In genomic region chr2:15181092-15181745, GRCh38 we compare ENCODE assay signal across 17 cellular contexts.
DNase-seq lines count a peak whose midpoint lies in the region; ATAC-seq and TF ChIP-seq lines count a peak whose summit lies in the region.
"Had no signal": no experiment of that assay in that cellular context is flagged by ENCODE, and none has a peak within 500 bp of the region (broad histone marks: within the 10 kb centered on the region; RNA-seq: fewer than 3 reads in every experiment).

No MANE protein-coding gene starts in this region.

- H3K14ac ChIP-seq in neuronal stem cell (ENCODE audit: low read length) (no peak overlapping the region), trophoblast cell (ENCODE audit: low read length) (no peak overlapping the region)

- H3K4me1 ChIP-seq in PC-3 (ENCODE audit: insufficient read depth, low read length) (peaks cover 25% of the 10 kb centered on the region), neuronal stem cell (ENCODE audit: control insufficient read depth in 2 of 2, insufficient read depth in 1 of 2, low read depth in 1 of 2, low read length in 2 of 2) (no peaks in the 10 kb centered on the region), mucosa of descending colon (ENCODE audit: low read depth) (no peaks in the 10 kb centered on the region), trophoblast cell (ENCODE audit: control insufficient read depth in 1 of 2, insufficient read depth in 2 of 2, low read length in 2 of 2) (peaks cover 0 to 2% of the 10 kb centered on the region in 2 experiments)
- H3K4me1 ChIP-seq: A549, BE2C, Caco-2 had no signal

- peak; percentile 52 for DNase-seq in MV-4-11 (lab: John Stamatoyannopoulos, UW)
- peak; percentile 53 for DNase-seq in PC-3
- DNase-seq in iris pigment epithelial cell (ENCODE audit: low read depth): peak; percentile 71
- no peak for DNase-seq in neuronal stem cell (ENCODE audit: low spot score)
- DNase-seq in mucosa of descending colon: no peak
- no peak for DNase-seq in trophoblast cell
- DNase-seq in COLO829 (ENCODE audit: low spot score): no peak
- DNase-seq: BE2C; Caco-2; CD8-positive, alpha-beta T cell; DND-41; GDM1; H7; IMR-90 had no signal

- H4K91ac ChIP-seq in neuronal stem cell (ENCODE audit: low read depth, low read length, poor library complexity) (no peak overlapping the region), trophoblast cell (ENCODE audit: low read depth, low read length) (no peak overlapping the region)

- H2AK5ac ChIP-seq in neuronal stem cell (ENCODE audit: low read depth, low read length) (no peak overlapping the region), trophoblast cell (ENCODE audit: low read length) (no peak overlapping the region)

- H3K9me3 ChIP-seq in PC-3 (ENCODE audit: low read length) (no peaks in the 10 kb centered on the region), neuronal stem cell (replicated peaks in 1 of 2; ENCODE audit: control insufficient read depth in 2 of 2, insufficient read depth in 1 of 2, low read depth in 1 of 2, low read length in 2 of 2) (no peaks in the 10 kb centered on the region), mucosa of descending colon (no peaks in the 10 kb centered on the region), trophoblast cell (ENCODE audit: insufficient read depth, low read depth, low read length) (no peaks in the 10 kb centered on the region)
- H3K9me3 ChIP-seq: A549, BE2C, Caco-2 had no signal

- H3K4me3 ChIP-seq in PC-3 (ENCODE audit: low read length) (no peak overlapping the region), neuronal stem cell (ENCODE audit: low read length in 2 of 2) (no peak overlapping the region), mucosa of descending colon (no peak overlapping the region), trophoblast cell (ENCODE audit: low read depth, low read length) (no peak overlapping the region)
- H3K4me3 ChIP-seq: A549, GM23338 had no signal

- POLR2A ChIA-PET in PC-3 (lab: Charles Lee; ENCODE audit: unreplicated experiment): no interaction called here

- no peak for TF ChIP-seq CTCF in PC-3 (conservative IDR thresholded peaks at IDR 0.05; ENCODE audit: low read depth, low read length)
- TF ChIP-seq CTCF in mucosa of descending colon (IDR thresholded peaks at IDR 0.05): no peak

- H3K79me2 ChIP-seq in PC-3 (ENCODE audit: low read length) (no peaks in the 10 kb centered on the region), trophoblast cell (ENCODE audit: control insufficient read depth, insufficient read depth, low read length, poor library complexity) (no peaks in the 10 kb centered on the region)

- peak; percentile 70 for ATAC-seq in PC-3
- no peak for ATAC-seq in mucosa of descending colon
- no peak for ATAC-seq in HG03439 (IDR thresholded peaks at IDR 0.05; ENCODE audit: unreplicated experiment)
- ATAC-seq: A549; CD8-positive, alpha-beta T cell; GM23338 had no signal

- H3K79me1 ChIP-seq in neuronal stem cell (ENCODE audit: low read depth, low read length) (no peaks in the 10 kb centered on the region), trophoblast cell (ENCODE audit: low read length) (no peaks in the 10 kb centered on the region)

- CTCF ChIA-PET in PC-3 (lab: Charles Lee): no interaction called here

- H3K36me3 ChIP-seq in PC-3 (ENCODE audit: low read depth, low read length) (no peaks in the 10 kb centered on the region; the same call in 1 of the 2 replicates), neuronal stem cell (replicated peaks in 1 of 2; ENCODE audit: control insufficient read depth in 2 of 2, insufficient read depth in 2 of 2, low read length in 2 of 2) (peaks cover 2 to 7% of the 10 kb centered on the region in 2 donors), mucosa of descending colon (ENCODE audit: low read depth) (no peaks in the 10 kb centered on the region), trophoblast cell (ENCODE audit: control insufficient read depth in 1 of 2, insufficient read depth in 2 of 2, low read length in 2 of 2) (peaks cover 0 to 2% of the 10 kb centered on the region in 2 experiments)
- H3K36me3 ChIP-seq: BE2C had no signal

- H2BK120ac ChIP-seq in neuronal stem cell (ENCODE audit: low read depth, low read length) (no peak overlapping the region), trophoblast cell (ENCODE audit: insufficient read depth, low read length, poor library complexity) (no peak overlapping the region)

- H3F3A ChIP-seq in PC-3 (ENCODE audit: low read length, unreplicated experiment): no peaks in the 10 kb centered on the region

- H3K4me2 ChIP-seq in PC-3 (ENCODE audit: low read length) (no peak overlapping the region), neuronal stem cell (ENCODE audit: insufficient read depth, low read length, poor library complexity, severe bottlenecking) (no peak overlapping the region), trophoblast cell (ENCODE audit: low read length) (no peak overlapping the region)
- H3K4me2 ChIP-seq: A549, GM23338 had no signal

- H4K8ac ChIP-seq in neuronal stem cell (ENCODE audit: low read depth, low read length) (no peak overlapping the region), trophoblast cell (ENCODE audit: low read depth, low read length) (no peak overlapping the region)

- no peak overlapping the region for H3K9ac ChIP-seq in PC-3 (ENCODE audit: low read length)
- peak overlapping the region; percentile 71 for H3K9ac ChIP-seq in neuronal stem cell (ENCODE audit: low read depth, low read length, poor library complexity)
- H3K9ac ChIP-seq in trophoblast cell (ENCODE audit: low read length): no peak overlapping the region

- H3K9me2 ChIP-seq in PC-3 (replicated peaks; ENCODE audit: low read length): no peaks in the 10 kb centered on the region

- H2AFZ ChIP-seq in PC-3 (ENCODE audit: low read length) (no peak overlapping the region), neuronal stem cell (ENCODE audit: low read length) (no peak overlapping the region), trophoblast cell (ENCODE audit: insufficient read depth, low read length, poor library complexity) (no peak overlapping the region)
- H2AFZ ChIP-seq: GM23338 had no signal

- WGBS in neuronal stem cell (ENCODE audit: extremely low coverage in 2 of 2, insufficient read length in 2 of 2, insufficient replicate concordance in 1 of 2), 2 donors: no CpG with 5 or more reads among the region's 5 CpGs
- WGBS in trophoblast cell (ENCODE audit: extremely low coverage, insufficient coverage, insufficient read length): no CpG with 5 or more reads among the region's 5 CpGs

- H3K27ac ChIP-seq in PC-3 (ENCODE audit: low read length) (no peak overlapping the region), neuronal stem cell (replicated peaks; ENCODE audit: low read length) (no peak overlapping the region), trophoblast cell (ENCODE audit: low read depth, low read length) (no peak overlapping the region)
- H3K27ac ChIP-seq: A549 had no signal

- H3K18ac ChIP-seq in neuronal stem cell (ENCODE audit: low read length) (no peak overlapping the region), trophoblast cell (ENCODE audit: low read length) (no peak overlapping the region)

- no peak overlapping the region for H2BK12ac ChIP-seq in neuronal stem cell (ENCODE audit: low read length)
- no peak overlapping the region for H2BK12ac ChIP-seq in trophoblast cell (ENCODE audit: low read length)

- H3K4ac ChIP-seq in neuronal stem cell (ENCODE audit: low read length): no peak overlapping the region
- H3K4ac ChIP-seq in trophoblast cell (ENCODE audit: low read depth, low read length): no peak overlapping the region

- no TSS peak for BruUV-seq in PC-3 (replicated peaks; lab: Mats Ljungman, UMichigan)

- H4K20me1 ChIP-seq in PC-3 (ENCODE audit: low read length): no peaks in the 10 kb centered on the region

- H3K23ac ChIP-seq in neuronal stem cell (ENCODE audit: low read depth, low read length, poor library complexity): peak overlapping the region; percentile 9
- no peak overlapping the region for H3K23ac ChIP-seq in trophoblast cell (ENCODE audit: low read length)

- H2BK5ac ChIP-seq in neuronal stem cell (ENCODE audit: low read length): no peak overlapping the region
- H2BK5ac ChIP-seq in trophoblast cell (ENCODE audit: low read depth, low read length, poor library complexity): no peak overlapping the region

- H4K12ac ChIP-seq in trophoblast cell (ENCODE audit: low read depth, low read length): no peak overlapping the region

- H3K27me3 ChIP-seq in PC-3 (ENCODE audit: low read length) (no peaks in the 10 kb centered on the region), neuronal stem cell (ENCODE audit: control insufficient read depth in 3 of 3, insufficient read depth in 3 of 3, low read depth in 1 of 3, low read length in 3 of 3) (peaks cover 0 to 2% (median 0%) of the 10 kb centered on the region in 3 experiments), trophoblast cell (ENCODE audit: insufficient read depth, low read length) (no peaks in the 10 kb centered on the region)
- H3K27me3 ChIP-seq: BE2C had no signal

- intact Hi-C loops in PC-3 (cut with micrococcal nuclease): no loop called here
- intact Hi-C loops in mucosa of descending colon (cut with DNase I, micrococcal nuclease): no loop called here

- H2BK15ac ChIP-seq in neuronal stem cell (ENCODE audit: low read length): no peak overlapping the region

Comparison
In these comparisons a context has a peak if more than half of its experiments do, and no peak if none do; other contexts are left out.
1. DNase-seq: peak in MV-4-11 (single experiment), PC-3 (single experiment) and iris pigment epithelial cell (single experiment); none in neuronal stem cell (single experiment), mucosa of descending colon (0 of 3), trophoblast cell (0 of 2) and COLO829 (single experiment).